ENCODE assay signal across 8 cellular contexts in genomic region chr10:3783313-3783689, GRCh38. TPM values are rescaled to one million over a fixed set of nuclear protein-coding genes. Genes with fewer than 3 reads are reported as not detected.
DNase-seq lines count a peak whose midpoint lies in the region; ATAC-seq and TF ChIP-seq lines count a peak whose summit lies in the region.

No MANE protein-coding gene starts in this region.

- H3K4me3 ChIP-seq in HUES48 (ENCODE audit: low read depth, low read length) = peak overlapping the region; percentile 85

- peaks cover 5% of the 10 kb centered on the region; the same call in 1 of the 2 replicates for H3K27me3 ChIP-seq in HUES48 (ENCODE audit: control insufficient read depth, insufficient read depth, low read length)

- H3K27me3 Mint-ChIP-seq in brain = peaks cover 20% of the 10 kb centered on the region

- H3K4me1 Mint-ChIP-seq in brain = peaks cover 59% of the 10 kb centered on the region

- DNase-seq in AG20443 (ENCODE audit: low spot score) (peak; percentile 47), T-helper 22 cell (ENCODE audit: low read depth) (peak; percentile 54), iris pigment epithelial cell (ENCODE audit: low read depth) (peak; percentile 75)
- peak; percentile 51 to 54 for DNase-seq in stimulated activated CD4-positive, alpha-beta T cell treated with anti-CD3 and anti-CD28 coated beads, Interleukin-15, amount 100 ng/mL, for 1 hour (ENCODE audit: low read depth in 1 of 2, low spot score in 1 of 2)

- peak overlapping the region; percentile 97 for H3K9ac ChIP-seq in HUES48 (ENCODE audit: low read depth, low read length)

- peak; percentile 83 for TF ChIP-seq POLR2A in GM19193 (IDR thresholded peaks at IDR 0.05; ENCODE audit: extremely low read depth, insufficient read depth, insufficient read length)

- H3K4me1 ChIP-seq in HUES48 (ENCODE audit: control insufficient read depth, insufficient read depth, low read length) = peaks cover 31% of the 10 kb centered on the region

- peak overlapping the region; percentile 96 to 98 (median 96) for H3K4me3 Mint-ChIP-seq in brain

- H3K27ac ChIP-seq in HUES48 (ENCODE audit: low read depth, low read length) = peak overlapping the region; percentile 99

- no peaks in the 10 kb centered on the region for H3K9me3 ChIP-seq in HUES48 (ENCODE audit: control insufficient read depth, insufficient read depth, low read length)

- peaks cover 53% of the 10 kb centered on the region for H3K36me3 Mint-ChIP-seq in brain

- peaks cover 3 to 11% (median 6%) of the 10 kb centered on the region in 5 experiments for H3K9me3 Mint-ChIP-seq in brain

- no peak for ATAC-seq in GM18520 (IDR thresholded peaks at IDR 0.05; ENCODE audit: unreplicated experiment)

- TF ChIP-seq CTCF in brain (conservative IDR thresholded peaks at IDR 0.05) = no peak

- H3K36me3 ChIP-seq in HUES48 (ENCODE audit: control insufficient read depth, insufficient read depth, low read length) = peaks cover 38% of the 10 kb centered on the region

- H3K27ac Mint-ChIP-seq in brain = peak overlapping the region; percentile 98 to 100 (median 99)

RNA-seq across cellular contexts. Expression of gene KLF6, which starts 1.7 kb away (rescaled TPM):
- polyA plus RNA-seq in brain (ENCODE audit: insufficient read depth, low read depth, low replicate concordance) = 34.8 TPM
